In genomic region chr2:43127208-43127940, GRCh38 we compare ENCODE assay signal across 7 cellular contexts.
DNase-seq lines count a peak whose midpoint lies in the region; ATAC-seq, FAIRE-seq and TF ChIP-seq lines count a peak whose summit lies in the region.

No MANE protein-coding gene starts in this region.

- no peak for TF ChIP-seq POLR2A in gastroesophageal sphincter (IDR thresholded peaks at IDR 0.05)

- TF ChIP-seq EP300 in gastroesophageal sphincter (IDR thresholded peaks at IDR 0.05) = no peak

- H3K36me3 ChIP-seq in gastroesophageal sphincter = no peaks in the 10 kb centered on the region
- H3K36me3 ChIP-seq in psoas muscle (ENCODE audit: insufficient read depth in 1 of 2, low read depth in 1 of 2) = no peaks in the 10 kb centered on the region

- no peaks in the 10 kb centered on the region for H3K36me3 Mint-ChIP-seq in activated T-cell treated with anti-CD3 and anti-CD28 coated beads, Interleukin-2, amount 50 U/mL, for 4 hours (ENCODE audit: insufficient read depth)

- no peaks in the 10 kb centered on the region for H3K9me3 Mint-ChIP-seq in activated T-cell treated with anti-CD3 and anti-CD28 coated beads, Interleukin-2, amount 50 U/mL, for 4 hours

- H3K4me1 Mint-ChIP-seq in activated T-cell treated with anti-CD3 and anti-CD28 coated beads, Interleukin-2, amount 50 U/mL, for 4 hours (ENCODE audit: low read depth) = peaks cover 67% of the 10 kb centered on the region

- H3K27me3 ChIP-seq in gastroesophageal sphincter (no peaks in the 10 kb centered on the region), psoas muscle (ENCODE audit: insufficient read depth in 3 of 3, low read length in 2 of 3) (no peaks in the 10 kb centered on the region)

- TF ChIP-seq CTCF in gastroesophageal sphincter (IDR thresholded peaks at IDR 0.05) (peak in 3 of 4 experiments; percentile 32 to 60 (median 53)), psoas muscle (IDR thresholded peaks at IDR 0.05) (peak; percentile 61)

- no peaks in the 10 kb centered on the region for H3K9me3 ChIP-seq in gastroesophageal sphincter
- H3K9me3 ChIP-seq in psoas muscle = no peaks in the 10 kb centered on the region

- H3K27me3 Mint-ChIP-seq in activated T-cell treated with anti-CD3 and anti-CD28 coated beads, Interleukin-2, amount 50 U/mL, for 4 hours (ENCODE audit: low read depth) = no peaks in the 10 kb centered on the region

- ATAC-seq in activated T-cell treated with anti-CD3 and anti-CD28 coated beads, Interleukin-2, amount 50 U/mL, for 4 hours = peak; percentile 55 to 63
- peak; percentile 40 for ATAC-seq in gastroesophageal sphincter
- ATAC-seq in psoas muscle = peak; percentile 53 to 77 (median 58)
- no peak for ATAC-seq in GM21381 (IDR thresholded peaks at IDR 0.05; ENCODE audit: unreplicated experiment)

- DNase-seq in GM19239 (ENCODE audit: insufficient read length, low spot score) (no peak), OCI-M1 (lab: John Stamatoyannopoulos, UW) (peak; percentile 83), psoas muscle (peak; percentile 75 to 90), DMS79 treated with DMSO at 0.1 percent for 48 hours (lab: John Stamatoyannopoulos, UW) (no peak)
- peak; percentile 93 for DNase-seq in activated T-cell treated with anti-CD3 and anti-CD28 coated beads, Interleukin-2, amount 50 U/mL, for 4 hours

- WGBS in gastroesophageal sphincter (ENCODE audit: low coverage in 1 of 2), 2 donors = 53% methylated on average over 3 of the region's 24 CpGs; no CpG with 5 or more reads in 1 of the 2 donors
- 75 to 81% (median 78%) methylated on average over 22 to 24 of the region's 24 CpGs for WGBS in psoas muscle, 3 donors

- intact Hi-C loops in psoas muscle (cut with DNase I) = loop anchor here (5.0 to 10.0 kb wide), 4 partner anchors 153 to 360 kb away; no protein-coding TSS in a partner anchor

- H3K4me3 ChIP-seq in gastroesophageal sphincter (no peak overlapping the region), psoas muscle (no peak overlapping the region)

- peaks cover 0 to 30% (median 12%) of the 10 kb centered on the region in 3 donors for H3K4me1 ChIP-seq in gastroesophageal sphincter
- peaks cover 23% of the 10 kb centered on the region for H3K4me1 ChIP-seq in psoas muscle

- H3K4me3 Mint-ChIP-seq in activated T-cell treated with anti-CD3 and anti-CD28 coated beads, Interleukin-2, amount 50 U/mL, for 4 hours = peak overlapping the region; percentile 30

- FAIRE-seq in GM19239 (lab: Jason Lieb, UNC) = peak; percentile 66

- peak overlapping the region in 2 of 4 donors; percentile 24 to 48 for H3K27ac ChIP-seq in gastroesophageal sphincter
- H3K27ac ChIP-seq in psoas muscle = no peak overlapping the region

Comparison
In these comparisons a context has a peak if more than half of its experiments do, and no peak if none do; other contexts are left out.
1. DNase-seq: peak in OCI-M1 (single experiment), activated T-cell treated with anti-CD3 and anti-CD28 coated beads, Interleukin-2, amount 50 U/mL, for 4 hours (single experiment) and psoas muscle (2 of 2); none in GM19239 (single experiment) and DMS79 treated with DMSO at 0.1 percent for 48 hours (single experiment).